8 cellular contexts compared by ENCODE assay signal in genomic region chr14:69574266-69574953, GRCh38. TPM values are rescaled to one million over a fixed set of nuclear protein-coding genes. Genes with fewer than 3 reads are reported as not detected.
A peak's percentile ranks its signal among the peaks of the same experiment; 100 is the strongest.
DNase-seq lines count a peak whose midpoint lies in the region; ATAC-seq and TF ChIP-seq lines count a peak whose summit lies in the region.

CCDC177 (minus strand) TSS chr14:69574871; CDS start chr14:69573622, 1,249 bp downstream.

- H3K36me3 ChIP-seq in colonic mucosa (no peaks in the 10 kb centered on the region), lower lobe of right lung (no peaks in the 10 kb centered on the region)

- H3K27ac ChIP-seq in colonic mucosa, result no peak within 1 kb of the TSS
- no peak within 1 kb of the TSS for H3K27ac ChIP-seq in lower lobe of right lung

- H3K9ac ChIP-seq in colonic mucosa (ENCODE audit: low read depth in 2 of 2, low read length in 2 of 2), result no peak within 1 kb of the TSS

- ATAC-seq in lower lobe of right lung (peak; percentile 77 to 78), GM21423 (IDR thresholded peaks at IDR 0.05; ENCODE audit: unreplicated experiment) (no peak)

- peak; percentile 84 for TF ChIP-seq CTCF in colonic mucosa (IDR thresholded peaks at IDR 0.05)
- TF ChIP-seq CTCF in lower lobe of right lung (IDR thresholded peaks at IDR 0.05), result peak; percentile 82

- DNase-seq in SIG-M5 treated with dmso at 0.1 percent for 504 hours (lab: John Stamatoyannopoulos, UW; ENCODE audit: unreplicated experiment), result peak; percentile 11
- no peak for DNase-seq in SIG-M5 (lab: John Stamatoyannopoulos, UW)
- peak; percentile 92 for DNase-seq in NCI-H2171 (lab: John Stamatoyannopoulos, UW)
- DNase-seq in activated CD4-positive, alpha-beta T cell treated with anti-CD3 and anti-CD28 coated beads, Interleukin-2, amount 50 U/mL, for 1 hour, result peak; percentile 76
- peak; percentile 63 for DNase-seq in colonic mucosa
- peak; percentile 76 for DNase-seq in lower lobe of right lung
- peak; percentile 58 for DNase-seq in stimulated activated CD8-positive, alpha-beta memory T cell treated with anti-CD3 and anti-CD28 coated beads, Interleukin-12 subunit alpha, Interleukin-12 subunit beta, amount 100 ng/mL, for 1 hour (ENCODE audit: low read depth)

- intact Hi-C loops in colonic mucosa (cut with DNase I), result no loop called here
- intact Hi-C loops in lower lobe of right lung (cut with DNase I), result no loop called here

- H3K27me3 ChIP-seq in colonic mucosa (peaks cover 57% of the 10 kb centered on the region), lower lobe of right lung (ENCODE audit: low read depth) (peaks cover 72% of the 10 kb centered on the region)

- H3K9me3 ChIP-seq in colonic mucosa (no peaks in the 10 kb centered on the region), lower lobe of right lung (no peaks in the 10 kb centered on the region)

- H3K4me1 ChIP-seq in colonic mucosa (peaks cover 7% of the 10 kb centered on the region), lower lobe of right lung (peaks cover 34% of the 10 kb centered on the region)

- H3K4me3 ChIP-seq in colonic mucosa (peak within 1 kb of the TSS; percentile 1), lower lobe of right lung (peak within 1 kb of the TSS; percentile 35)

RNA-seq across cellular contexts. Expression of gene CCDC177, which starts in this region (rescaled TPM):
- total RNA-seq in colonic mucosa, result not detected
- total RNA-seq in lower lobe of right lung, result not detected

Comparison
In these comparisons a context has a peak if more than half of its experiments do, and no peak if none do; other contexts are left out.
1. Peak in DNase-seq and H3K4me3 ChIP-seq in colonic mucosa; RNA of the gene not detected or under 1 TPM.
2. Peak in DNase-seq, ATAC-seq and H3K4me3 ChIP-seq in lower lobe of right lung; RNA of the gene not detected or under 1 TPM.